4 cellular contexts compared by ENCODE assay signal in genomic region chr16:26990384-26991120, GRCh38.
A peak's percentile ranks its signal among the peaks of the same experiment; 100 is the strongest.
DNase-seq lines count a peak whose midpoint lies in the region; ATAC-seq and TF ChIP-seq lines count a peak whose summit lies in the region.
"Not testable (repeated sequence)": the region's sequence is repeated elsewhere in the genome, so short reads cannot be mapped to it uniquely, and the experiment has no call there.

No MANE protein-coding gene starts in this region.

- H3K36me3 Mint-ChIP-seq in endodermal cell (ENCODE audit: low read depth) = not testable (repeated sequence)

- not testable (repeated sequence) for H3K27ac Mint-ChIP-seq in endodermal cell

- not testable (repeated sequence) for H3K56ac ChIP-seq in IMR-90 (ENCODE audit: extremely low read depth, insufficient read depth, low read length)

- DNase-seq in Caki2 (ENCODE audit: low read depth) (peak; percentile 11), astrocyte of the hippocampus (ENCODE audit: low read depth, low spot score) (peak; percentile 17), endodermal cell (peak; percentile 1)
- DNase-seq in IMR-90 = not testable (repeated sequence)

- H3K4me2 ChIP-seq in IMR-90 (ENCODE audit: low read depth, low read length) = not testable (repeated sequence)

- H2AK5ac ChIP-seq in IMR-90 (ENCODE audit: low read depth, low read length) = peak overlapping the region; percentile 92; the same call in 1 of the 2 replicates

- not testable (repeated sequence) for H3K18ac ChIP-seq in IMR-90 (ENCODE audit: low read depth, low read length)

- not testable (repeated sequence) for H4K5ac ChIP-seq in IMR-90 (ENCODE audit: low read depth, low read length)

- not testable (repeated sequence) for H4K91ac ChIP-seq in IMR-90 (ENCODE audit: insufficient read depth, low read depth, low read length)

- H3K9me3 ChIP-seq in IMR-90 (ENCODE audit: control insufficient read depth, insufficient read depth, low read length); endodermal cell (ENCODE audit: control insufficient read depth, low read length): not testable (repeated sequence)

- H3K4me1 Mint-ChIP-seq in endodermal cell = peaks cover 25% of the 10 kb centered on the region

- H4K20me1 ChIP-seq in IMR-90 (ENCODE audit: insufficient read depth, low read length) = not testable (repeated sequence)

- H3K4me3 Mint-ChIP-seq in endodermal cell = not testable (repeated sequence)

- peak overlapping the region; percentile 72; the same call in 2 of the 3 replicates for H2BK15ac ChIP-seq in IMR-90 (ENCODE audit: low read depth, low read length)

- H3K27ac ChIP-seq in IMR-90 (ENCODE audit: insufficient read depth, low read length); endodermal cell (ENCODE audit: low read depth, low read length): not testable (repeated sequence)

- H4K8ac ChIP-seq in IMR-90 (ENCODE audit: low read depth in 2 of 2, low read length in 2 of 2) = peak overlapping the region in 1 of 2 experiments; percentile 12; a peak in 1 of 4 replicates

- CTCF ChIA-PET in IMR-90 (lab: Yijun Ruan, JAX) = not testable (repeated sequence)

- POLR2A ChIA-PET in IMR-90 (lab: Charles Lee; ENCODE audit: unreplicated experiment) = not testable (repeated sequence)

- not testable (repeated sequence) for H3K36me3 ChIP-seq in IMR-90 (ENCODE audit: control insufficient read depth, insufficient read depth, low read length); endodermal cell (ENCODE audit: control insufficient read depth, insufficient read depth, low read length)

- H2AK9ac ChIP-seq in IMR-90 (replicated peaks; ENCODE audit: low read depth, low read length, poor library complexity) = not testable (repeated sequence)

- peaks cover 36% of the 10 kb centered on the region for H3K9me1 ChIP-seq in IMR-90 (ENCODE audit: insufficient read depth, low read length)

- peaks cover 36% of the 10 kb centered on the region for H3K4me1 ChIP-seq in IMR-90 (ENCODE audit: control insufficient read depth, insufficient read depth, low read length)
- not testable (repeated sequence) for H3K4me1 ChIP-seq in endodermal cell (ENCODE audit: control insufficient read depth, insufficient read depth, low read length)

- TF ChIP-seq POLR2A in IMR-90 (IDR thresholded peaks at IDR 0.05; ENCODE audit: low read depth, low read length) = not testable (repeated sequence)

- not testable (repeated sequence) for TF ChIP-seq RAD21 in IMR-90 (IDR thresholded peaks at IDR 0.05; ENCODE audit: low read length)

- H3K4me3 ChIP-seq in IMR-90 (ENCODE audit: insufficient read depth, low read depth, low read length); endodermal cell (ENCODE audit: low read length): not testable (repeated sequence)

- H3K27me3 ChIP-seq in IMR-90 (ENCODE audit: control insufficient read depth, insufficient read depth, low read length) = not testable (repeated sequence)
- peaks cover 48% of the 10 kb centered on the region for H3K27me3 ChIP-seq in endodermal cell (ENCODE audit: control insufficient read depth, insufficient read depth, low read length, poor library complexity, severe bottlenecking)

- H2BK120ac ChIP-seq in IMR-90 (ENCODE audit: low read depth, low read length) = peak overlapping the region; percentile 46

- 0 out of 2 replicates have a peak overlapping the region, but pooled peaks have one; percentile 26 for H3K14ac ChIP-seq in IMR-90 (replicated peaks; ENCODE audit: low read depth, low read length)

- intact Hi-C loops in IMR-90 (cut with micrococcal nuclease) = not testable (repeated sequence)

- WGBS in IMR-90 (ENCODE audit: extremely low coverage in 2 of 2, insufficient read length in 1 of 2), 2 experiments = 100% methylated on average over 1 of the region's 5 CpGs; no CpG with 5 or more reads in 1 of the 2 experiments
- 93 to 100% methylated on average over 1 to 5 of the region's 5 CpGs for WGBS in endodermal cell (ENCODE audit: insufficient coverage in 1 of 2, insufficient read length in 1 of 2), 2 experiments

- not testable (repeated sequence) for H2AFZ ChIP-seq in IMR-90 (replicated peaks; ENCODE audit: low read length, poor library complexity)

- peak overlapping the region; percentile 80; the same call in 1 of the 2 replicates for H2BK20ac ChIP-seq in IMR-90 (ENCODE audit: low read depth, low read length)

- H3K4ac ChIP-seq in IMR-90 (ENCODE audit: low read depth, low read length) = 0 out of 2 replicates have a peak overlapping the region, but pooled peaks have one; percentile 52

- H3K9me3 Mint-ChIP-seq in endodermal cell = not testable (repeated sequence)

- not testable (repeated sequence) for ATAC-seq in IMR-90 (ENCODE audit: low read depth)

- not testable (repeated sequence) for BruUV-seq in IMR-90 (replicated peaks; lab: Mats Ljungman, UMichigan)

- TF ChIP-seq CTCF in IMR-90 (conservative IDR thresholded peaks at IDR 0.05; ENCODE audit: low read depth, low read length); endodermal cell (conservative IDR thresholded peaks at IDR 0.05): not testable (repeated sequence)

- not testable (repeated sequence) for H3K9ac ChIP-seq in IMR-90 (ENCODE audit: low read depth, low read length); endodermal cell (ENCODE audit: extremely low read depth, low read length, poor library complexity, severe bottlenecking)

- H3K23ac ChIP-seq in IMR-90 (ENCODE audit: low read depth, low read length) = not testable (repeated sequence)

- peaks cover 60% of the 10 kb centered on the region for H3K27me3 Mint-ChIP-seq in endodermal cell (ENCODE audit: insufficient read depth)

- not testable (repeated sequence) for H2BK5ac ChIP-seq in IMR-90 (ENCODE audit: low read depth, low read length, poor library complexity, severe bottlenecking)

- in situ Hi-C loops in Caki2 (cut with HindIII; ENCODE audit: low pct_unique_long_range_greater_than_20kb, low sequenced_read_pairs); IMR-90 (cut with MboI; ENCODE audit: low sequenced_read_pairs): not testable (repeated sequence)

- dilution Hi-C loops in IMR-90 (cut with HindIII; ENCODE audit: low sequenced_read_pairs, unreplicated experiment) = not testable (repeated sequence)

- H3K79me1 ChIP-seq in IMR-90 (ENCODE audit: low read depth in 1 of 2, low read length in 2 of 2) = not testable (repeated sequence)
